Comparison of ENCODE assay signal across 1 cellular context in the genomic region with DNA sequence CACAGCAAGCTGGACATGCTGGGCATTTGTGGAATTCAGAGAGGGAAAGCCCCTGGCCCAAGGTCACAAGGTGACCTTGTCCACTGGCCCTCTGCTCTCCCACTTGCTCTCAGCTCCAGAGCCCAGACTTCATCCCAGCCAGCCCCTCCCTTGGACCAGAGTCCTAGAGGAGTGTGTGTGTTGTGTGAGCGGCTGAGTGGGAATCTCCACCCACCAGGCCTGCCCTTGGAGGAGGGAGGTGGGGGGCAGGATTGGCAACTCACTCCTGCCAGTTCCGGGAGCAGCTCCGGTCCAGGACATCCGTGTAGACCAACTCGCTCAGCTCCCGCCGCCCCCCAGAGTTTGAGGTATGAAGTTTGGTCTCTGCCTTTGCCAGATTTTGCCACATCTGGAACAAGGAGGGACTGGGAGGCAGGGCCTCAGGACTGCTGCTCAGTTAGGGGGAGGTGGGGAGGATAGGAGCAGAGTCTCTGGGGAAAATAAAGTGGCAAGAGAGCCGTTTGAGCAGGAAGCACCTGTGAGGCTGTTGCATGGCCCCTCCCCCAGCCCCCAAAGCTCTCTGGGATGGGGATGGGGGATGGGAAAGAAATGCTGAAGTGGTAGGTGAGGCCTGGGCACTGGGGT.
TF ChIP-seq lines count a peak whose summit lies in the region.

No MANE protein-coding gene starts in this region.

TF ChIP-seq in HEK293T, 16 proteins besides CTCF, POLR2A, EP300 and RAD21 (continued from another document):
- TF ChIP-seq, protein P1, sequence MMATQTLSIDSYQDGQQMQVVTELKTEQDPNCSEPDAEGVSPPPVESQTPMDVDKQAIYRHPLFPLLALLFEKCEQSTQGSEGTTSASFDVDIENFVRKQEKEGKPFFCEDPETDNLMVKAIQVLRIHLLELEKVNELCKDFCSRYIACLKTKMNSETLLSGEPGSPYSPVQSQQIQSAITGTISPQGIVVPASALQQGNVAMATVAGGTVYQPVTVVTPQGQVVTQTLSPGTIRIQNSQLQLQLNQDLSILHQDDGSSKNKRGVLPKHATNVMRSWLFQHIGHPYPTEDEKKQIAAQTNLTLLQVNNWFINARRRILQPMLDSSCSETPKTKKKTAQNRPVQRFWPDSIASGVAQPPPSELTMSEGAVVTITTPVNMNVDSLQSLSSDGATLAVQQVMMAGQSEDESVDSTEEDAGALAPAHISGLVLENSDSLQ (IDR thresholded peaks at IDR 0.05), result no peak
- TF ChIP-seq NFRKB (IDR thresholded peaks at IDR 0.05) (no peak), SUZ12 (IDR thresholded peaks at IDR 0.05) (no peak), SP1 (IDR thresholded peaks at IDR 0.05) (no peak), ZNF384 (IDR thresholded peaks at IDR 0.05) (no peak)
